12 cellular contexts compared by ENCODE assay signal in genomic region chr3:174949523-174949922, GRCh38.
DNase-seq lines count a peak whose midpoint lies in the region; ATAC-seq, FAIRE-seq and TF ChIP-seq lines count a peak whose summit lies in the region.
"Had no signal": no experiment of that assay in that cellular context is flagged by ENCODE, and none has a peak within 500 bp of the region (broad histone marks: within the 10 kb centered on the region; RNA-seq: fewer than 3 reads in every experiment).

No MANE protein-coding gene starts in this region.

- ATAC-seq in Right ventricle myocardium superior (ENCODE audit: poor library complexity) (peak; percentile 52), GM18517 (IDR thresholded peaks at IDR 0.05; ENCODE audit: unreplicated experiment) (no peak), GM18873 (IDR thresholded peaks at IDR 0.05; ENCODE audit: low FRiP score, unreplicated experiment) (no peak)
- ATAC-seq: K562 had no signal

- CTCF ChIA-PET in HEK293T (lab: Yijun Ruan, JAX): no interaction called here

- in situ Hi-C loops in astrocyte of the cerebellum (cut with HindIII; ENCODE audit: low sequenced_read_pairs): no loop called here

- POLR2A ChIA-PET in HEK293T (lab: Yijun Ruan, JAX): no interaction called here

- H3K27me3 ChIP-seq in right atrium auricular region: no peaks in the 10 kb centered on the region

- no peaks in the 10 kb centered on the region for H3K9me3 ChIP-seq in right atrium auricular region

- H3K4me3 ChIP-seq in right atrium auricular region (no peak overlapping the region), astrocyte of the cerebellum (ENCODE audit: low read depth, low read length) (no peak overlapping the region)
- H3K4me3 ChIP-seq: coronary artery, K562 had no signal

- no peak overlapping the region for H3K27ac ChIP-seq in right atrium auricular region
- H3K27ac ChIP-seq: coronary artery had no signal

- no peak for DNase-seq in Right ventricle myocardium superior
- no peak for DNase-seq in right atrium auricular region (ENCODE audit: low spot score)
- peak; percentile 93 for DNase-seq in astrocyte of the cerebellum (ENCODE audit: low read depth)
- peak; percentile 36 for DNase-seq in glomerular endothelial cell (ENCODE audit: extremely low read depth, low read depth, low spot score)
- no peak for DNase-seq in HEK293T (ENCODE audit: extremely low spot score)
- DNase-seq in HTR-8/SVneo (ENCODE audit: insufficient read length, low spot score): no peak
- DNase-seq: NCI-H2227 treated with DMSO at 0.1 percent for 48 hours, SHP77 treated with DMSO at 0.1 percent for 48 hours had no signal

- TF ChIP-seq CTCF in right atrium auricular region (IDR thresholded peaks at IDR 0.05) (no peak), astrocyte of the cerebellum (IDR thresholded peaks at IDR 0.05; ENCODE audit: low read depth, low read length, missing control alignments) (no peak)

- no peaks in the 10 kb centered on the region for H3K36me3 ChIP-seq in right atrium auricular region

- no peaks in the 10 kb centered on the region for H3K4me1 ChIP-seq in right atrium auricular region

- intact Hi-C loops in Right ventricle myocardium superior (cut with DNase I): no loop called here

- FAIRE-seq in HTR-8/SVneo (lab: Jason Lieb, UNC): no peak
- FAIRE-seq: K562 had no signal

TF ChIP-seq in HEK293T, 16 proteins besides CTCF, POLR2A, EP300 and RAD21:
- TF ChIP-seq ZNF384 (IDR thresholded peaks at IDR 0.05): no peak
- TF ChIP-seq ELF4 (IDR thresholded peaks at IDR 0.05): no peak
- no peak for TF ChIP-seq FOXK2 (IDR thresholded peaks at IDR 0.05)
TF ChIP-seq in HEK293T: peak in this region for 0.

Comparison
In these comparisons a context has a peak if more than half of its experiments do, and no peak if none do; other contexts are left out.
1. DNase-seq: peak in astrocyte of the cerebellum (single experiment) and glomerular endothelial cell (single experiment); none in Right ventricle myocardium superior (single experiment), right atrium auricular region (single experiment), HEK293T (single experiment) and HTR-8/SVneo (single experiment).